ENCODE assay signal across 8 cellular contexts in genomic region chr3:108100906-108101305, GRCh38. TPM values are rescaled to one million over a fixed set of nuclear protein-coding genes. Genes with fewer than 3 reads are reported as not detected.
DNase-seq lines count a peak whose midpoint lies in the region; ATAC-seq and TF ChIP-seq lines count a peak whose summit lies in the region.

No MANE protein-coding gene starts in this region.

- H3K36me3 ChIP-seq in colonic mucosa = no peaks in the 10 kb centered on the region
- no peaks in the 10 kb centered on the region for H3K36me3 ChIP-seq in mesendoderm (ENCODE audit: control insufficient read depth, insufficient read depth, low read length)
- H3K36me3 ChIP-seq in mesenchymal stem cell (ENCODE audit: control insufficient read depth in 1 of 2, insufficient read depth in 2 of 2, low read depth in 1 of 2, low read length in 2 of 2) = no peaks in the 10 kb centered on the region

- H3K9ac ChIP-seq in colonic mucosa (ENCODE audit: low read depth in 2 of 2, low read length in 2 of 2) (no peak overlapping the region), mesendoderm (ENCODE audit: low read length) (no peak overlapping the region), mesenchymal stem cell (ENCODE audit: low read length) (no peak overlapping the region)

- TF ChIP-seq CTCF in colonic mucosa (IDR thresholded peaks at IDR 0.05) = no peak

- H3K79me2 ChIP-seq in mesendoderm (ENCODE audit: control insufficient read depth, insufficient read depth, low read length) = no peaks in the 10 kb centered on the region

- no peaks in the 10 kb centered on the region for H3K27me3 Mint-ChIP-seq in naive B cell

- ATAC-seq in GM18907 (IDR thresholded peaks at IDR 0.05; ENCODE audit: unreplicated experiment) (peak; percentile 94), HG02763 (IDR thresholded peaks at IDR 0.05; ENCODE audit: unreplicated experiment) (peak; percentile 90), naive B cell (ENCODE audit: low read depth in 2 of 2) (peak; percentile 89)

- H3K4ac ChIP-seq in mesendoderm (ENCODE audit: low read depth, low read length) = no peak overlapping the region
- H3K4ac ChIP-seq in mesenchymal stem cell (ENCODE audit: low read depth in 1 of 2, low read length in 2 of 2) = no peak overlapping the region

- no peak overlapping the region for H2BK120ac ChIP-seq in mesendoderm (ENCODE audit: low read depth, low read length)
- no peak overlapping the region for H2BK120ac ChIP-seq in mesenchymal stem cell (ENCODE audit: low read depth, low read length)

- H4K5ac ChIP-seq in mesendoderm (ENCODE audit: low read length) = no peak overlapping the region

- peak overlapping the region in 7 of 8 donors; percentile 7 to 80 (median 66) for H3K4me3 Mint-ChIP-seq in naive B cell

- no peaks in the 10 kb centered on the region for H3K9me3 ChIP-seq in colonic mucosa
- no peaks in the 10 kb centered on the region for H3K9me3 ChIP-seq in mesenchymal stem cell (ENCODE audit: control insufficient read depth, low read length)

- no peak overlapping the region for H2BK12ac ChIP-seq in mesenchymal stem cell (ENCODE audit: low read length in 2 of 2)

- no peaks in the 10 kb centered on the region for H3K9me3 Mint-ChIP-seq in naive B cell

- H3K79me1 ChIP-seq in mesendoderm (ENCODE audit: low read length) = no peaks in the 10 kb centered on the region
- H3K79me1 ChIP-seq in mesenchymal stem cell (replicated peaks; ENCODE audit: low read length, poor library complexity, severe bottlenecking) = no peaks in the 10 kb centered on the region

- H3K4me3 ChIP-seq in colonic mucosa = no peak overlapping the region
- no peak overlapping the region for H3K4me3 ChIP-seq in mesendoderm (ENCODE audit: low read length)
- no peak overlapping the region for H3K4me3 ChIP-seq in mesenchymal stem cell (ENCODE audit: insufficient read depth in 1 of 2, low read depth in 1 of 2, low read length in 2 of 2)

- no CpG with 5 or more reads among the region's 2 CpGs for WGBS in mesendoderm (ENCODE audit: extremely low coverage, insufficient coverage, low lambda C conversion rate)
- 84% methylated on average over 2 of the region's 2 CpGs for WGBS in mesenchymal stem cell

- H3K4me1 Mint-ChIP-seq in naive B cell = peaks cover 59 to 73% (median 71%) of the 10 kb centered on the region in 3 donors

- H3K18ac ChIP-seq in mesendoderm (ENCODE audit: low read length) (no peak overlapping the region), mesenchymal stem cell (ENCODE audit: low read depth in 1 of 2, low read length in 2 of 2) (no peak overlapping the region)

- no peak overlapping the region for H3K14ac ChIP-seq in mesenchymal stem cell (ENCODE audit: low read length in 2 of 2)

- no peak overlapping the region for H2AK5ac ChIP-seq in mesendoderm (ENCODE audit: low read length)
- no peak overlapping the region for H2AK5ac ChIP-seq in mesenchymal stem cell (ENCODE audit: low read length, severe bottlenecking)

- H3K56ac ChIP-seq in mesendoderm (ENCODE audit: low read length) = no peak overlapping the region

- peak; percentile 30 to 78 for DNase-seq in NCI-H2081 (lab: John Stamatoyannopoulos, UW)
- DNase-seq in naive B cell = peak; percentile 81
- DNase-seq in colonic mucosa = no peak
- no peak for DNase-seq in mesendoderm
- no peak for DNase-seq in AG08396 (ENCODE audit: low spot score)
- DNase-seq in mesenchymal stem cell = no peak

- no peaks in the 10 kb centered on the region for H3K36me3 Mint-ChIP-seq in naive B cell

- no peak overlapping the region for H4K91ac ChIP-seq in mesenchymal stem cell (ENCODE audit: low read length)

- H2AFZ ChIP-seq in mesenchymal stem cell (ENCODE audit: low read depth, low read length) = no peak overlapping the region

- no peak overlapping the region for H3K23ac ChIP-seq in mesendoderm (ENCODE audit: low read length)
- no peak overlapping the region for H3K23ac ChIP-seq in mesenchymal stem cell (ENCODE audit: low read length in 2 of 2)

- H3K27ac ChIP-seq in colonic mucosa (no peak overlapping the region), mesendoderm (ENCODE audit: low read depth, low read length) (no peak overlapping the region), mesenchymal stem cell (ENCODE audit: low read length, poor library complexity, severe bottlenecking) (no peak overlapping the region)

- peak overlapping the region; percentile 89 to 99 (median 96) for H3K27ac Mint-ChIP-seq in naive B cell

- H2BK5ac ChIP-seq in mesendoderm (ENCODE audit: low read length) (no peak overlapping the region), mesenchymal stem cell (ENCODE audit: low read depth, low read length, poor library complexity, severe bottlenecking) (no peak overlapping the region)

- H2BK15ac ChIP-seq in mesendoderm (replicated peaks; ENCODE audit: low read depth) (no peak overlapping the region), mesenchymal stem cell (ENCODE audit: low read depth, poor library complexity, severe bottlenecking) (no peak overlapping the region)

- intact Hi-C loops in colonic mucosa (cut with DNase I) = no loop called here

- no peaks in the 10 kb centered on the region for H3K4me1 ChIP-seq in colonic mucosa
- H3K4me1 ChIP-seq in mesendoderm (ENCODE audit: control insufficient read depth, low read depth, low read length) = no peaks in the 10 kb centered on the region
- H3K4me1 ChIP-seq in mesenchymal stem cell (ENCODE audit: control insufficient read depth, insufficient read depth, low read depth, low read length) = peaks cover 1% of the 10 kb centered on the region

- H3K27me3 ChIP-seq in colonic mucosa (no peaks in the 10 kb centered on the region), mesendoderm (ENCODE audit: insufficient read depth, low read length, poor library complexity) (no peaks in the 10 kb centered on the region), mesenchymal stem cell (ENCODE audit: control insufficient read depth in 1 of 2, insufficient read depth in 1 of 2, low read length in 2 of 2) (no peaks in the 10 kb centered on the region)

- no peak overlapping the region for H3K4me2 ChIP-seq in mesendoderm (ENCODE audit: low read length)
- no peak overlapping the region for H3K4me2 ChIP-seq in mesenchymal stem cell (ENCODE audit: low read length, poor library complexity, severe bottlenecking)

- H4K8ac ChIP-seq in mesendoderm (ENCODE audit: low read depth, low read length) (no peak overlapping the region), mesenchymal stem cell (ENCODE audit: low read length) (no peak overlapping the region)

RNA-seq across cellular contexts. Expression of gene CD47, which starts 10.1 kb away (rescaled TPM):
- 100 to 1,000 TPM; 219 to 439 (median 284) TPM for polyA plus RNA-seq in naive B cell (ENCODE audit: low read depth in 6 of 6)
- total RNA-seq in colonic mucosa = 100 to 1,000 TPM in 1 of 2 donors, 10 to 100 TPM in 1; 68.1 to 101 TPM
- 4.5 TPM for polyA plus RNA-seq in mesendoderm (2013, experiment 1 of 2)
- polyA plus RNA-seq in mesendoderm (2013, experiment 2 of 2) = 5.3 TPM
- 52.7 TPM for polyA plus RNA-seq in mesenchymal stem cell (2013, experiment 1 of 2)
- 59.2 TPM for polyA plus RNA-seq in mesenchymal stem cell (2013, experiment 2 of 2)

Comparison
In these comparisons a context has a peak if more than half of its experiments do, and no peak if none do; other contexts are left out.
1. DNase-seq: peak in NCI-H2081 (2 of 2) and naive B cell (single experiment); none in colonic mucosa (single experiment), mesendoderm (single experiment), AG08396 (single experiment) and mesenchymal stem cell (single experiment).
2. Peak in every context shown above with its lines, with median percentiles within 50 percentile points of each other: ATAC-seq.